Comparison of ENCODE assay signal across 1 cellular context in the genomic region with DNA sequence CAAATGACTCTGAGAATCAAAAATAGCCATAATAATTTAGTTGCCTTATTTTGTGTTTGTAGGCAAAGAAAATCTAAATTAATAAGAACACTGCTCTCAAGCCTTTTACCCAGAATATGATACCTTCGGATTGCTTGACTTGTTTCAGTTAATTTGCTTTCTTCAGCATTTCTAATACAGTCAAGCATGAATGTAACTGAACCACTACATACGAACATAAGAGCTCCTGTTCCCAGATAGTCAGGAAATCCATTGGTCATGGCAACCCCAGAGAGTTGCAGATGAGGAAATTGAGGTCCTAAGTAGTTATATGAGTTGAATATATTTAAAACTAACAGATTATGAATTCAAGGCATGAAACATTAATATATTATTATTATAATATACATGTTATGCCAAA.
TF ChIP-seq lines count a peak whose summit lies in the region.

No MANE protein-coding gene starts in this region.

TF ChIP-seq in HepG2, 621 proteins besides CTCF, POLR2A, EP300 and RAD21 (continued from another document):
- TF ChIP-seq, protein P1, sequence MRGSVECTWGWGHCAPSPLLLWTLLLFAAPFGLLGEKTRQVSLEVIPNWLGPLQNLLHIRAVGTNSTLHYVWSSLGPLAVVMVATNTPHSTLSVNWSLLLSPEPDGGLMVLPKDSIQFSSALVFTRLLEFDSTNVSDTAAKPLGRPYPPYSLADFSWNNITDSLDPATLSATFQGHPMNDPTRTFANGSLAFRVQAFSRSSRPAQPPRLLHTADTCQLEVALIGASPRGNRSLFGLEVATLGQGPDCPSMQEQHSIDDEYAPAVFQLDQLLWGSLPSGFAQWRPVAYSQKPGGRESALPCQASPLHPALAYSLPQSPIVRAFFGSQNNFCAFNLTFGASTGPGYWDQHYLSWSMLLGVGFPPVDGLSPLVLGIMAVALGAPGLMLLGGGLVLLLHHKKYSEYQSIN (CRISPR knock-in tag; IDR thresholded peaks at IDR 0.05; ENCODE audit: borderline replicate concordance), result no peak
